Comparison of ENCODE assay signal across 1 cellular context in genomic region chr1:245465666-245466065, GRCh38.
TF ChIP-seq lines count a peak whose summit lies in the region.

No MANE protein-coding gene starts in this region.

TF ChIP-seq in GM23338, 12 proteins besides CTCF, POLR2A, EP300 and RAD21 (continued from another document):
- TF ChIP-seq REST (IDR thresholded peaks at IDR 0.05; ENCODE audit: unreplicated experiment): no peak
- no peak for TF ChIP-seq EZH2 (IDR thresholded peaks at IDR 0.05; ENCODE audit: low read depth, unreplicated experiment)
- TF ChIP-seq ZNF114 (CRISPR knock-in tag; IDR thresholded peaks at IDR 0.05): no peak
- no peak for TF ChIP-seq NANOG (IDR thresholded peaks at IDR 0.05; ENCODE audit: borderline replicate concordance)
TF ChIP-seq in GM23338: peak in this region for 0.
